ENCODE assay signal across 2 cellular contexts in the genomic region with DNA sequence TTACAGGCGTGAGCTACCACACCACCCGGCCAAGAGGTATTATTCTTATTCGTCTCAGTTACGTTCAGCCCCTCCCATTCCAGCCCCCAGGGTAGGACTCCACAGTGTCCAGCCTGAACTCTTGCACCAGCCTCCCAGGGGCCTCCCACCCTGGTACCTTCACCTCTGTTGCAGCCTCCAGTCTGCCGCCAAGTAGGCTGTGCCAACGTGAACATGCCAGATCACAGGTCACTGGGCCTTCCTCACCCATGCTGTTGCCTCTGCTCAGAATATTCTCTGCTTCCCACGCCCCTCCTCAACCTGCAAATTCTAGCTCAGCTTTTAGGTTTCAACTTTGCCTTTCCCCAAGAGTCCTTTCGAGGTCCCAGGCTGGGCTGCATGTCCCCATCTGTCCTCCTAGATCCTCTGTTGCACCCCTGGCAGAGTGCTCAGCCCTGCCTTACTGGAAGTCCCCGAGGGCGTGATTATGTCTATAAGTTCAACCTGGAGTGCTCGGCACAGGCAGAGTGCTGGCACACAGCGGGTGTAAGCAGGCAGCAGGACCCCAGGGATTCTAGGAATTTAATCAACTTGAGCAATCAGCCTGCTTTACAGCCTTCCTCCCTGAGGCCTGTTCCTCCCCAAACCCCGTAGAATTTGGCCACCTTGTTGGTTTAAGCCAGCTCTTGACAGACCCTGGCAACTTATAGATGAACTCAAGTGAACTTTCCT.
TF ChIP-seq lines count a peak whose summit lies in the region.

No MANE protein-coding gene starts in this region.

TF ChIP-seq in GM23338, 12 proteins besides CTCF, POLR2A, EP300 and RAD21 (continues in another document):
- TF ChIP-seq STAT1 (IDR thresholded peaks at IDR 0.05; ENCODE audit: unreplicated experiment) (no peak), CREB1 (CRISPR knock-in tag; IDR thresholded peaks at IDR 0.05; ENCODE audit: low read depth) (no peak), NANOG (IDR thresholded peaks at IDR 0.05; ENCODE audit: borderline replicate concordance) (no peak), JUNB (IDR thresholded peaks at IDR 0.05; ENCODE audit: unreplicated experiment) (no peak), POLR2AphosphoS5 (IDR thresholded peaks at IDR 0.05; ENCODE audit: low read depth) (no peak)
- TF ChIP-seq, protein P1, sequence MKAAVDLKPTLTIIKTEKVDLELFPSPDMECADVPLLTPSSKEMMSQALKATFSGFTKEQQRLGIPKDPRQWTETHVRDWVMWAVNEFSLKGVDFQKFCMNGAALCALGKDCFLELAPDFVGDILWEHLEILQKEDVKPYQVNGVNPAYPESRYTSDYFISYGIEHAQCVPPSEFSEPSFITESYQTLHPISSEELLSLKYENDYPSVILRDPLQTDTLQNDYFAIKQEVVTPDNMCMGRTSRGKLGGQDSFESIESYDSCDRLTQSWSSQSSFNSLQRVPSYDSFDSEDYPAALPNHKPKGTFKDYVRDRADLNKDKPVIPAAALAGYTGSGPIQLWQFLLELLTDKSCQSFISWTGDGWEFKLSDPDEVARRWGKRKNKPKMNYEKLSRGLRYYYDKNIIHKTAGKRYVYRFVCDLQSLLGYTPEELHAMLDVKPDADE (IDR thresholded peaks at IDR 0.05) = no peak
- TF ChIP-seq, protein P2, sequence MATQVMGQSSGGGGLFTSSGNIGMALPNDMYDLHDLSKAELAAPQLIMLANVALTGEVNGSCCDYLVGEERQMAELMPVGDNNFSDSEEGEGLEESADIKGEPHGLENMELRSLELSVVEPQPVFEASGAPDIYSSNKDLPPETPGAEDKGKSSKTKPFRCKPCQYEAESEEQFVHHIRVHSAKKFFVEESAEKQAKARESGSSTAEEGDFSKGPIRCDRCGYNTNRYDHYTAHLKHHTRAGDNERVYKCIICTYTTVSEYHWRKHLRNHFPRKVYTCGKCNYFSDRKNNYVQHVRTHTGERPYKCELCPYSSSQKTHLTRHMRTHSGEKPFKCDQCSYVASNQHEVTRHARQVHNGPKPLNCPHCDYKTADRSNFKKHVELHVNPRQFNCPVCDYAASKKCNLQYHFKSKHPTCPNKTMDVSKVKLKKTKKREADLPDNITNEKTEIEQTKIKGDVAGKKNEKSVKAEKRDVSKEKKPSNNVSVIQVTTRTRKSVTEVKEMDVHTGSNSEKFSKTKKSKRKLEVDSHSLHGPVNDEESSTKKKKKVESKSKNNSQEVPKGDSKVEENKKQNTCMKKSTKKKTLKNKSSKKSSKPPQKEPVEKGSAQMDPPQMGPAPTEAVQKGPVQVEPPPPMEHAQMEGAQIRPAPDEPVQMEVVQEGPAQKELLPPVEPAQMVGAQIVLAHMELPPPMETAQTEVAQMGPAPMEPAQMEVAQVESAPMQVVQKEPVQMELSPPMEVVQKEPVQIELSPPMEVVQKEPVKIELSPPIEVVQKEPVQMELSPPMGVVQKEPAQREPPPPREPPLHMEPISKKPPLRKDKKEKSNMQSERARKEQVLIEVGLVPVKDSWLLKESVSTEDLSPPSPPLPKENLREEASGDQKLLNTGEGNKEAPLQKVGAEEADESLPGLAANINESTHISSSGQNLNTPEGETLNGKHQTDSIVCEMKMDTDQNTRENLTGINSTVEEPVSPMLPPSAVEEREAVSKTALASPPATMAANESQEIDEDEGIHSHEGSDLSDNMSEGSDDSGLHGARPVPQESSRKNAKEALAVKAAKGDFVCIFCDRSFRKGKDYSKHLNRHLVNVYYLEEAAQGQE (IDR thresholded peaks at IDR 0.05; ENCODE audit: unreplicated experiment) = no peak
- TF ChIP-seq, protein P3, sequence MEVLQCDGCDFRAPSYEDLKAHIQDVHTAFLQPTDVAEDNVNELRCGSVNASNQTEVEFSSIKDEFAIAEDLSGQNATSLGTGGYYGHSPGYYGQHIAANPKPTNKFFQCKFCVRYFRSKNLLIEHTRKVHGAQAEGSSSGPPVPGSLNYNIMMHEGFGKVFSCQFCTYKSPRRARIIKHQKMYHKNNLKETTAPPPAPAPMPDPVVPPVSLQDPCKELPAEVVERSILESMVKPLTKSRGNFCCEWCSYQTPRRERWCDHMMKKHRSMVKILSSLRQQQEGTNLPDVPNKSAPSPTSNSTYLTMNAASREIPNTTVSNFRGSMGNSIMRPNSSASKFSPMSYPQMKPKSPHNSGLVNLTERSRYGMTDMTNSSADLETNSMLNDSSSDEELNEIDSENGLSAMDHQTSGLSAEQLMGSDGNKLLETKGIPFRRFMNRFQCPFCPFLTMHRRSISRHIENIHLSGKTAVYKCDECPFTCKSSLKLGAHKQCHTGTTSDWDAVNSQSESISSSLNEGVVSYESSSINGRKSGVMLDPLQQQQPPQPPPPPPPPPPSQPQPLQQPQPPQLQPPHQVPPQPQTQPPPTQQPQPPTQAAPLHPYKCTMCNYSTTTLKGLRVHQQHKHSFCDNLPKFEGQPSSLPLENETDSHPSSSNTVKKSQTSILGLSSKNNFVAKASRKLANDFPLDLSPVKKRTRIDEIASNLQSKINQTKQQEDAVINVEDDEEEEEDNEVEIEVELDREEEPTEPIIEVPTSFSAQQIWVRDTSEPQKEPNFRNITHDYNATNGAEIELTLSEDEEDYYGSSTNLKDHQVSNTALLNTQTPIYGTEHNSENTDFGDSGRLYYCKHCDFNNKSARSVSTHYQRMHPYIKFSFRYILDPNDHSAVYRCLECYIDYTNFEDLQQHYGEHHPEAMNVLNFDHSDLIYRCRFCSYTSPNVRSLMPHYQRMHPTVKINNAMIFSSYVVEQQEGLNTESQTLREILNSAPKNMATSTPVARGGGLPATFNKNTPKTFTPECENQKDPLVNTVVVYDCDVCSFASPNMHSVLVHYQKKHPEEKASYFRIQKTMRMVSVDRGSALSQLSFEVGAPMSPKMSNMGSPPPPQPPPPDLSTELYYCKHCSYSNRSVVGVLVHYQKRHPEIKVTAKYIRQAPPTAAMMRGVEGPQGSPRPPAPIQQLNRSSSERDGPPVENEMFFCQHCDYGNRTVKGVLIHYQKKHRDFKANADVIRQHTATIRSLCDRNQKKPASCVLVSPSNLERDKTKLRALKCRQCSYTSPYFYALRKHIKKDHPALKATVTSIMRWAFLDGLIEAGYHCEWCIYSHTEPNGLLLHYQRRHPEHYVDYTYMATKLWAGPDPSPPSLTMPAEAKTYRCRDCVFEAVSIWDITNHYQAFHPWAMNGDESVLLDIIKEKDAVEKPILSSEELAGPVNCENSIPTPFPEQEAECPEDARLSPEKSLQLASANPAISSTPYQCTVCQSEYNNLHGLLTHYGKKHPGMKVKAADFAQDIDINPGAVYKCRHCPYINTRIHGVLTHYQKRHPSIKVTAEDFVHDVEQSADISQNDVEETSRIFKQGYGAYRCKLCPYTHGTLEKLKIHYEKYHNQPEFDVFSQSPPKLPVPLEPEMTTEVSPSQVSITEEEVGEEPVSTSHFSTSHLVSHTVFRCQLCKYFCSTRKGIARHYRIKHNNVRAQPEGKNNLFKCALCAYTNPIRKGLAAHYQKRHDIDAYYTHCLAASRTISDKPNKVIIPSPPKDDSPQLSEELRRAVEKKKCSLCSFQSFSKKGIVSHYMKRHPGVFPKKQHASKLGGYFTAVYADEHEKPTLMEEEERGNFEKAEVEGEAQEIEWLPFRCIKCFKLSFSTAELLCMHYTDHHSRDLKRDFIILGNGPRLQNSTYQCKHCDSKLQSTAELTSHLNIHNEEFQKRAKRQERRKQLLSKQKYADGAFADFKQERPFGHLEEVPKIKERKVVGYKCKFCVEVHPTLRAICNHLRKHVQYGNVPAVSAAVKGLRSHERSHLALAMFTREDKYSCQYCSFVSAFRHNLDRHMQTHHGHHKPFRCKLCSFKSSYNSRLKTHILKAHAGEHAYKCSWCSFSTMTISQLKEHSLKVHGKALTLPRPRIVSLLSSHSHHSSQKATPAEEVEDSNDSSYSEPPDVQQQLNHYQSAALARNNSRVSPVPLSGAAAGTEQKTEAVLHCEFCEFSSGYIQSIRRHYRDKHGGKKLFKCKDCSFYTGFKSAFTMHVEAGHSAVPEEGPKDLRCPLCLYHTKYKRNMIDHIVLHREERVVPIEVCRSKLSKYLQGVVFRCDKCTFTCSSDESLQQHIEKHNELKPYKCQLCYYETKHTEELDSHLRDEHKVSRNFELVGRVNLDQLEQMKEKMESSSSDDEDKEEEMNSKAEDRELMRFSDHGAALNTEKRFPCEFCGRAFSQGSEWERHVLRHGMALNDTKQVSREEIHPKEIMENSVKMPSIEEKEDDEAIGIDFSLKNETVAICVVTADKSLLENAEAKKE (CRISPR knock-in tag; IDR thresholded peaks at IDR 0.05) = no peak

TF ChIP-seq in SK-N-SH, 30 proteins besides CTCF, POLR2A, EP300 and RAD21:
- TF ChIP-seq GATA2 (CRISPR knock-in tag; IDR thresholded peaks at IDR 0.05) (peak; percentile 11; the same call in 1 of the 2 replicates), NFIC (IDR thresholded peaks at IDR 0.05; ENCODE audit: borderline replicate concordance) (no peak), SIN3A (IDR thresholded peaks at IDR 0.05; ENCODE audit: borderline replicate concordance, low read depth, low read length) (no peak)
- TF ChIP-seq, protein P4, sequence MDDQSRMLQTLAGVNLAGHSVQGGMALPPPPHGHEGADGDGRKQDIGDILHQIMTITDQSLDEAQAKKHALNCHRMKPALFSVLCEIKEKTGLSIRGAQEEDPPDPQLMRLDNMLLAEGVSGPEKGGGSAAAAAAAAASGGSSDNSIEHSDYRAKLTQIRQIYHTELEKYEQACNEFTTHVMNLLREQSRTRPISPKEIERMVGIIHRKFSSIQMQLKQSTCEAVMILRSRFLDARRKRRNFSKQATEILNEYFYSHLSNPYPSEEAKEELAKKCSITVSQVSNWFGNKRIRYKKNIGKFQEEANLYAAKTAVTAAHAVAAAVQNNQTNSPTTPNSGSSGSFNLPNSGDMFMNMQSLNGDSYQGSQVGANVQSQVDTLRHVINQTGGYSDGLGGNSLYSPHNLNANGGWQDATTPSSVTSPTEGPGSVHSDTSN (IDR thresholded peaks at IDR 0.05) = no peak
- TF ChIP-seq, protein P5, sequence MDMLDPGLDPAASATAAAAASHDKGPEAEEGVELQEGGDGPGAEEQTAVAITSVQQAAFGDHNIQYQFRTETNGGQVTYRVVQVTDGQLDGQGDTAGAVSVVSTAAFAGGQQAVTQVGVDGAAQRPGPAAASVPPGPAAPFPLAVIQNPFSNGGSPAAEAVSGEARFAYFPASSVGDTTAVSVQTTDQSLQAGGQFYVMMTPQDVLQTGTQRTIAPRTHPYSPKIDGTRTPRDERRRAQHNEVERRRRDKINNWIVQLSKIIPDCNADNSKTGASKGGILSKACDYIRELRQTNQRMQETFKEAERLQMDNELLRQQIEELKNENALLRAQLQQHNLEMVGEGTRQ (IDR thresholded peaks at IDR 0.05; ENCODE audit: borderline replicate concordance, low read depth, low read length) = no peak
